15 cellular contexts compared by ENCODE assay signal in the genomic region with DNA sequence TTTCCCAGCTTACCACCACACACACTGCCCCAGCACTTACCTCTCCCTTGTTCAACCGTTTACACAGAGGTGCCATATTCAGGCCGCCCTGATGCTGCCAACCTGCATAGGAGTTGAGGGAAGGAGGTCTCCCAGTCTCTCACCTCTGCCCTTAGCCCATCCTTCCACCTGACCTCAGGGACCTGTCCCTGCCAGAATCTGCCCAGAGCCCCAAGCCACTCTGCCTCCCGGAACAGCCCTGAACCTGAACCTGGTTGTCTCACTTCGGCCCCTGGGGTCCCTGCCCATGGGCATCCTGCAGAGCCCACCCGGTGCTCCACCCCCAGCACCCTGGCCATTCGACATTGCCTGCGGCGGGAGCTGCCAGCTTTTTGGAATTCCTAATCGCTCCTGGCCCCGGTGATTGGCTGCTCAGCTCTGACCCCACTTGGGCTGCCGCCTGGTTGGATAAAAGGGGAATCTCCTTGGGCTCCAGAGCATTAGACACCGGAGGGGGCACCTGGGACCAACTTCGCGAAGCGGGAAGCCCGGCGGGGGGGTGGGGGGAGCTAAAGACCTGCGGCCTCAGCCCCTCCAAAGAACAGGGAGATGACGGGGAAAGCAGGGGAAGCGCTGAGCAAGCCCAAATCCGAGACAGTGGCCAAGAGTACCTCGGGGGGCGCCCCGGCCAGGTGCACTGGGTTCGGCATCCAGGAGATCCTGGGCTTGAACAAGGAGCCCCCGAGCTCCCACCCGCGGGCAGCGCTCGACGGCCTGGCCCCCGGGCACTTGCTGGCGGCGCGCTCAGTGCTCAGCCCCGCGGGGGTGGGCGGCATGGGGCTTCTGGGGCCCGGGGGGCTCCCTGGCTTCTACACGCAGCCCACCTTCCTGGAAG.
DNase-seq lines count a peak whose midpoint lies in the region; ATAC-seq lines count a peak whose summit lies in the region.
"Had no signal": no experiment of that assay in that cellular context is flagged by ENCODE, and none has a peak within 500 bp of the region (broad histone marks: within the 10 kb centered on the region; RNA-seq: fewer than 3 reads in every experiment).

Gene VSX2, plus strand, starts transcription at position 476 of the 874 bp plus-strand sequence. Its CDS starts 113 bp downstream, at position 589.

- H3K4me3 Mint-ChIP-seq in activated naive CD8-positive, alpha-beta T cell, result peak within 1 kb of the TSS; percentile 78
- H3K4me3 Mint-ChIP-seq in stimulated activated effector memory CD8-positive, alpha-beta T cell treated with anti-CD3 and anti-CD28 coated beads, Interleukin-12 subunit alpha, Interleukin-12 subunit beta, amount 100 ng/mL, for 72 hours, result peak within 1 kb of the TSS; percentile 59

- peaks cover 46% of the 10 kb centered on the region for H3K27me3 Mint-ChIP-seq in activated naive CD8-positive, alpha-beta T cell

- no peaks in the 10 kb centered on the region for H3K36me3 Mint-ChIP-seq in activated naive CD8-positive, alpha-beta T cell
- no peaks in the 10 kb centered on the region for H3K36me3 Mint-ChIP-seq in stimulated activated effector memory CD8-positive, alpha-beta T cell treated with anti-CD3 and anti-CD28 coated beads, Interleukin-12 subunit alpha, Interleukin-12 subunit beta, amount 100 ng/mL, for 72 hours
- H3K36me3 Mint-ChIP-seq: activated naive CD8-positive, alpha-beta T cell treated with anti-CD3 and anti-CD28 coated beads, Interleukin-2, amount 10 ng/mL, durations not matched to agents 7 days and 5 days had no signal

- no peak for ATAC-seq in stimulated activated effector memory CD8-positive, alpha-beta T cell treated with anti-CD3 and anti-CD28 coated beads, Interleukin-12 subunit alpha, Interleukin-12 subunit beta, amount 100 ng/mL, for 72 hours

- peaks cover 26% of the 10 kb centered on the region for H3K4me1 Mint-ChIP-seq in activated naive CD8-positive, alpha-beta T cell (ENCODE audit: low read depth)
- H3K4me1 Mint-ChIP-seq in stimulated activated effector memory CD8-positive, alpha-beta T cell treated with anti-CD3 and anti-CD28 coated beads, Interleukin-12 subunit alpha, Interleukin-12 subunit beta, amount 100 ng/mL, for 72 hours, result peaks cover 26% of the 10 kb centered on the region

- DNase-seq in NCI-H82 (lab: John Stamatoyannopoulos, UW), result peak; percentile 20
- DNase-seq in NCI-H82 treated with DMSO at 0.1 percent for 48 hours (lab: John Stamatoyannopoulos, UW; ENCODE audit: unreplicated experiment), result no peak
- peak; percentile 83 for DNase-seq in iPS-NIHi11 (ENCODE audit: low spot score)
- DNase-seq in stimulated activated effector memory CD8-positive, alpha-beta T cell treated with anti-CD3 and anti-CD28 coated beads, Interleukin-12 subunit alpha, Interleukin-12 subunit beta, amount 100 ng/mL, for 72 hours (ENCODE audit: low spot score in 2 of 2), result no peak
- DNase-seq in stimulated activated CD4-positive, alpha-beta T cell treated with anti-CD3 and anti-CD28 coated beads, Interleukin-4, amount 100 ng/mL, for 1 hour, result no peak
- DNase-seq in activated CD4-positive, CD25-positive, alpha-beta regulatory T cell treated with anti-CD3 and anti-CD28 coated beads, Interleukin-2, amount 50 U/mL, for 72 hours, result no peak
- no peak for DNase-seq in NCI-H2081 (lab: John Stamatoyannopoulos, UW)
- DNase-seq: activated naive CD8-positive, alpha-beta T cell treated with anti-CD3 and anti-CD28 coated beads, Interleukin-2, amount 10 ng/mL, durations not matched to agents 7 days and 5 days; effector CD8-positive, alpha-beta T cell; hippocampal formation; NCI-H2081 treated with DMSO at 0.1 percent for 48 hours; RPMI8226; stimulated activated CD4-positive, alpha-beta T cell treated with anti-CD3 and anti-CD28 coated beads, Interleukin-2, amount 100 ng/mL, for 48 hours; WERI-Rb-1 had no signal

- no peak within 1 kb of the TSS for H3K27ac Mint-ChIP-seq in activated naive CD8-positive, alpha-beta T cell
- no peak within 1 kb of the TSS for H3K27ac Mint-ChIP-seq in stimulated activated effector memory CD8-positive, alpha-beta T cell treated with anti-CD3 and anti-CD28 coated beads, Interleukin-12 subunit alpha, Interleukin-12 subunit beta, amount 100 ng/mL, for 72 hours
- H3K27ac Mint-ChIP-seq: activated naive CD8-positive, alpha-beta T cell treated with anti-CD3 and anti-CD28 coated beads, Interleukin-2, amount 10 ng/mL, durations not matched to agents 7 days and 5 days had no signal

- no peaks in the 10 kb centered on the region for H3K9me3 Mint-ChIP-seq in activated naive CD8-positive, alpha-beta T cell (ENCODE audit: low read depth)
- no peaks in the 10 kb centered on the region for H3K9me3 Mint-ChIP-seq in stimulated activated effector memory CD8-positive, alpha-beta T cell treated with anti-CD3 and anti-CD28 coated beads, Interleukin-12 subunit alpha, Interleukin-12 subunit beta, amount 100 ng/mL, for 72 hours
- H3K9me3 Mint-ChIP-seq: activated naive CD8-positive, alpha-beta T cell treated with anti-CD3 and anti-CD28 coated beads, Interleukin-2, amount 10 ng/mL, durations not matched to agents 7 days and 5 days had no signal

Comparison
In these comparisons a context has a peak if more than half of its experiments do, and no peak if none do; other contexts are left out.
1. DNase-seq: peak in NCI-H82 (single experiment) and iPS-NIHi11 (single experiment); none in NCI-H82 treated with DMSO at 0.1 percent for 48 hours (single experiment), stimulated activated effector memory CD8-positive, alpha-beta T cell treated with anti-CD3 and anti-CD28 coated beads, Interleukin-12 subunit alpha, Interleukin-12 subunit beta, amount 100 ng/mL, for 72 hours (0 of 2), stimulated activated CD4-positive, alpha-beta T cell treated with anti-CD3 and anti-CD28 coated beads, Interleukin-4, amount 100 ng/mL, for 1 hour (single experiment), activated CD4-positive, CD25-positive, alpha-beta regulatory T cell treated with anti-CD3 and anti-CD28 coated beads, Interleukin-2, amount 50 U/mL, for 72 hours (single experiment) and NCI-H2081 (0 of 2).